ENCODE assay signal across 2 cellular contexts in genomic region chr2:19138264-19138825, GRCh38.
TF ChIP-seq lines count a peak whose summit lies in the region.

No MANE protein-coding gene starts in this region.

TF ChIP-seq in IMR-90, 13 proteins besides CTCF, POLR2A, EP300 and RAD21 (continued from another document):
- TF ChIP-seq MXI1 (IDR thresholded peaks at IDR 0.05; ENCODE audit: borderline replicate concordance, low read depth, low read length) (no peak), ELK1 (IDR thresholded peaks at IDR 0.05; ENCODE audit: borderline replicate concordance, low read depth, low read length) (no peak), CHD1 (IDR thresholded peaks at IDR 0.05; ENCODE audit: low read depth, low read length) (no peak), BHLHE40 (IDR thresholded peaks at IDR 0.05; ENCODE audit: low read depth, low read length) (no peak), RFX5 (IDR thresholded peaks at IDR 0.05; ENCODE audit: low read depth, low read length) (no peak), CEBPB (IDR thresholded peaks at IDR 0.05; ENCODE audit: low read depth, low read length) (no peak), NFE2L2 (IDR thresholded peaks at IDR 0.05; ENCODE audit: low read depth, low read length) (no peak), RCOR1 (IDR thresholded peaks at IDR 0.05; ENCODE audit: insufficient replicate concordance, low read length) (no peak), SMC3 (IDR thresholded peaks at IDR 0.05; ENCODE audit: low read depth, low read length) (no peak), MAFK (IDR thresholded peaks at IDR 0.05; ENCODE audit: low read depth, low read length) (no peak)

TF ChIP-seq in WTC11, 78 proteins besides CTCF, POLR2A, EP300 and RAD21 (continued from another document):
- no peak for TF ChIP-seq ARID4B (CRISPR knock-in tag; IDR thresholded peaks at IDR 0.05; ENCODE audit: borderline replicate concordance)
- no peak for TF ChIP-seq E2F5 (CRISPR knock-in tag; IDR thresholded peaks at IDR 0.05)
- TF ChIP-seq FOXJ3 (CRISPR knock-in tag; IDR thresholded peaks at IDR 0.05; ENCODE audit: borderline replicate concordance) = no peak
- no peak for TF ChIP-seq OVOL2 (CRISPR knock-in tag; IDR thresholded peaks at IDR 0.05; ENCODE audit: borderline replicate concordance)
- TF ChIP-seq CDX4 (CRISPR knock-in tag; IDR thresholded peaks at IDR 0.05; ENCODE audit: borderline replicate concordance) = no peak
- no peak for TF ChIP-seq FOXP1 (CRISPR knock-in tag; IDR thresholded peaks at IDR 0.05; ENCODE audit: borderline replicate concordance)
- no peak for TF ChIP-seq ATF2 (CRISPR knock-in tag; IDR thresholded peaks at IDR 0.05; ENCODE audit: borderline replicate concordance, low read depth)
- no peak for TF ChIP-seq PRDM15 (CRISPR knock-in tag; IDR thresholded peaks at IDR 0.05)
